In the genomic region with DNA sequence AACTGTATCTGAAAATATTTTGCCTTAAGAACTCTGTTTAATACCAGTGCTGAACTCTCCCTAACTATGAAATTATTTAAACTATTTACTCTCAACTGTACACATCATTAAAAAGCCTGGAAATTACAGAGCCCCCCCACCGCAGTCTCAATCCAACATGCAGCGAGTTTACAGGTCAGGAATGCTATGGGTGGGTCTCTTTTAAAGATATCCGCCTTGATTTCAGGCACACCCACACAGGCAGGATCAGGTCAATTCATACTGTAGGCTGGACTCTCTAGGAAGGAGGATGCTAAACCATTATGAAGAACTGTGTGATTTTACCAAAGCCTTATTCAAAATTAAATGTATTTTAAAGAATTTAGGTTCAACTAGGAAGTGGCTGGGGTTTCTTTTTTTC, we compare ENCODE assay signal across 13 cellular contexts. TPM values are rescaled to one million over a fixed set of nuclear protein-coding genes. Genes with fewer than 3 reads are reported as not detected.
A peak's percentile ranks its signal among the peaks of the same experiment; 100 is the strongest.
DNase-seq lines count a peak whose midpoint lies in the region; ATAC-seq, FAIRE-seq and TF ChIP-seq lines count a peak whose summit lies in the region.
"Had no signal": no experiment of that assay in that cellular context is flagged by ENCODE, and none has a peak within 500 bp of the region (broad histone marks: within the 10 kb centered on the region; RNA-seq: fewer than 3 reads in every experiment).

No MANE protein-coding gene starts in this region.

- H3K27me3 Mint-ChIP-seq in T-helper 2 cell treated with Interferon-gamma antibody and Interleukin-4, amounts not matched to agents 5 μg/mL and 100 μg/mL, for 36 hours (ENCODE audit: low read depth) = no peaks in the 10 kb centered on the region

- peak overlapping the region; percentile 28 for H3K4me3 Mint-ChIP-seq in T-helper 2 cell treated with Interferon-gamma antibody and Interleukin-4, amounts not matched to agents 5 μg/mL and 100 μg/mL, for 36 hours

- peaks cover 34% of the 10 kb centered on the region for H3K4me1 Mint-ChIP-seq in T-helper 2 cell treated with Interferon-gamma antibody and Interleukin-4, amounts not matched to agents 5 μg/mL and 100 μg/mL, for 36 hours (ENCODE audit: low read depth)

- H3K9me3 ChIP-seq in OCI-LY1 (ENCODE audit: low read length) (no peaks in the 10 kb centered on the region), small intestine (ENCODE audit: control insufficient read depth, low read depth) (no peaks in the 10 kb centered on the region)
- H3K9me3 ChIP-seq: neutrophil, uterus had no signal

- H3K9me2 ChIP-seq in OCI-LY1 (ENCODE audit: low read depth, low read length) = no peaks in the 10 kb centered on the region

- H3K27me3 ChIP-seq in OCI-LY1 (ENCODE audit: insufficient read depth, low read length) = no peaks in the 10 kb centered on the region
- H3K27me3 ChIP-seq in small intestine (ENCODE audit: control insufficient read depth in 2 of 2, insufficient read depth in 2 of 2, low read length in 2 of 2) = no peaks in the 10 kb centered on the region
- H3K27me3 ChIP-seq: neutrophil, uterus had no signal

- H3K4me3 ChIP-seq in OCI-LY1 (ENCODE audit: low read depth, low read length, poor library complexity, severe bottlenecking) = no peak overlapping the region
- H3K4me3 ChIP-seq in fibroblast of the aortic adventitia (ENCODE audit: low read depth, low read length) = no peak overlapping the region
- no peak overlapping the region for H3K4me3 ChIP-seq in small intestine (ENCODE audit: low read depth in 1 of 2, low read length in 2 of 2)
- H3K4me3 ChIP-seq: uterus had no signal

- FAIRE-seq in small intestine (lab: Jason Lieb, UNC) = no peak

- ATAC-seq in HG02973 (IDR thresholded peaks at IDR 0.05; ENCODE audit: unreplicated experiment) = no peak
- ATAC-seq in HG03139 (IDR thresholded peaks at IDR 0.05; ENCODE audit: unreplicated experiment) = no peak
- ATAC-seq: left lobe of liver had no signal

- H3F3A ChIP-seq in OCI-LY1 (ENCODE audit: insufficient read depth, low read length) = no peaks in the 10 kb centered on the region

- no peak overlapping the region for H3K27ac Mint-ChIP-seq in T-helper 2 cell treated with Interferon-gamma antibody and Interleukin-4, amounts not matched to agents 5 μg/mL and 100 μg/mL, for 36 hours

- no peak for DNase-seq in T-helper 2 cell treated with Interferon-gamma antibody and Interleukin-4, amounts not matched to agents 5 μg/mL and 100 μg/mL, for 36 hours (ENCODE audit: low spot score)
- DNase-seq in T-helper 2 cell = no peak
- peak; percentile 38 for DNase-seq in fibroblast of the aortic adventitia (ENCODE audit: low read depth)
- DNase-seq in small intestine = peak; percentile 73
- DNase-seq in inferior parietal cortex (ENCODE audit: extremely low spot score) = no peak
- DNase-seq: aorta, DMS153, uterus had no signal

- H3K36me3 Mint-ChIP-seq in T-helper 2 cell treated with Interferon-gamma antibody and Interleukin-4, amounts not matched to agents 5 μg/mL and 100 μg/mL, for 36 hours (ENCODE audit: low read depth) = peaks cover 20% of the 10 kb centered on the region

- peak overlapping the region; percentile 55; the same call in 1 of the 2 replicates for H3K4me2 ChIP-seq in OCI-LY1 (ENCODE audit: low read length)

- TF ChIP-seq CTCF in OCI-LY1 (IDR thresholded peaks at IDR 0.05; ENCODE audit: low read length) (no peak), fibroblast of the aortic adventitia (IDR thresholded peaks at IDR 0.05; ENCODE audit: insufficient read depth, low read length) (no peak)

- peaks cover 61% of the 10 kb centered on the region for H3K79me2 ChIP-seq in OCI-LY1 (ENCODE audit: insufficient read depth, low read length)

- H3K36me3 ChIP-seq in OCI-LY1 (ENCODE audit: insufficient read depth, low read length) (peaks cover 26% of the 10 kb centered on the region), small intestine (ENCODE audit: control insufficient read depth in 2 of 2, insufficient read depth in 2 of 2, low read length in 2 of 2) (peaks cover 0 to 2% of the 10 kb centered on the region in 2 donors)
- H3K36me3 ChIP-seq: uterus had no signal

- WGBS in small intestine, 3 donors = 17 to 37% (median 34%) methylated on average over 3 of the region's 3 CpGs

- H3K9me3 Mint-ChIP-seq in T-helper 2 cell treated with Interferon-gamma antibody and Interleukin-4, amounts not matched to agents 5 μg/mL and 100 μg/mL, for 36 hours = no peaks in the 10 kb centered on the region

- H3K9ac ChIP-seq in OCI-LY1 (ENCODE audit: low read length) = no peak overlapping the region

- H2AFZ ChIP-seq in OCI-LY1 (ENCODE audit: low read length) = no peak overlapping the region

- H3K4me1 ChIP-seq in OCI-LY1 (ENCODE audit: insufficient read depth, low read length, severe bottlenecking) = peaks cover 52% of the 10 kb centered on the region
- peaks cover 6 to 19% of the 10 kb centered on the region in 2 donors for H3K4me1 ChIP-seq in small intestine (ENCODE audit: control insufficient read depth in 2 of 2, insufficient read depth in 1 of 2, low read depth in 1 of 2, low read length in 1 of 2)
- H3K4me1 ChIP-seq: uterus had no signal

- H3K27ac ChIP-seq in OCI-LY1 (ENCODE audit: low read depth, low read length, poor library complexity, severe bottlenecking) (peak overlapping the region; percentile 49), small intestine (ENCODE audit: low read depth in 1 of 2, low read length in 1 of 2) (no peak overlapping the region)
- H3K27ac ChIP-seq: neutrophil, uterus had no signal

- H4K20me1 ChIP-seq in OCI-LY1 (ENCODE audit: insufficient read depth, low read length) = no peaks in the 10 kb centered on the region

RNA-seq across cellular contexts. Expression of a gene that starts 16.5 kb away (rescaled TPM):
- total RNA-seq in fibroblast of the aortic adventitia (ENCODE audit: low replicate concordance) = 36.7 and 60.0 TPM in 2 replicates
- 10 to 100 TPM in 1 of 3 donors, 1 to 10 TPM in 2; 5.9 to 27.5 (median 6.7) TPM for polyA plus RNA-seq in small intestine

Comparison
In these comparisons a context has a peak if more than half of its experiments do, and no peak if none do; other contexts are left out.
1. DNase-seq: peak in fibroblast of the aortic adventitia (single experiment) and small intestine (single experiment); none in T-helper 2 cell treated with Interferon-gamma antibody and Interleukin-4, amounts not matched to agents 5 μg/mL and 100 μg/mL, for 36 hours (single experiment), T-helper 2 cell (0 of 5) and inferior parietal cortex (single experiment).